ENCODE assay signal across 17 cellular contexts in genomic region chr20:54083459-54083858, GRCh38. TPM values are rescaled to one million over a fixed set of nuclear protein-coding genes. Genes with fewer than 3 reads are reported as not detected.
DNase-seq lines count a peak whose midpoint lies in the region; ATAC-seq and TF ChIP-seq lines count a peak whose summit lies in the region.
"Had no signal": no experiment of that assay in that cellular context is flagged by ENCODE, and none has a peak within 500 bp of the region (broad histone marks: within the 10 kb centered on the region; RNA-seq: fewer than 3 reads in every experiment).

No MANE protein-coding gene starts in this region.

- BruUV-seq in Panc1 (replicated peaks; lab: Mats Ljungman, UMichigan): no TSS peak

- H3K4me1 ChIP-seq in Panc1 (ENCODE audit: control insufficient read depth, insufficient read depth, low read length): peaks cover 35% of the 10 kb centered on the region
- H3K4me1 ChIP-seq: HAP-1, left ventricle myocardium inferior, parathyroid adenoma had no signal

- CTCF ChIA-PET in Panc1 (lab: Charles Lee): no interaction called here

- intact Hi-C loops in Panc1 (cut with micrococcal nuclease; ENCODE audit: unreplicated experiment): no loop called here
- intact Hi-C loops in Right ventricle myocardium superior (cut with DNase I): no loop called here

- DNase-seq in Panc1 (ENCODE audit: low read depth, low spot score) (no peak), Right ventricle myocardium superior (no peak), 8988T (no peak)
- no peak for DNase-seq in activated naive CD4-positive, alpha-beta T cell treated with Interleukin-2 at 50 U/mL for 16 hours
- DNase-seq: activated CD4-positive, alpha-beta memory T cell treated with anti-CD3 and anti-CD28 coated beads for 36 hours; foreskin fibroblast; left ventricle myocardium inferior; NCI-H226; stimulated activated naive CD8-positive, alpha-beta T cell treated with anti-CD3 and anti-CD28 coated beads, Interleukin-15, amount 100 ng/mL, for 72 hours had no signal

- in situ Hi-C loops in Panc1 (cut with HindIII; ENCODE audit: low pct_unique_long_range_greater_than_20kb, low sequenced_read_pairs): no loop called here

- H3K36me3 ChIP-seq in Panc1 (ENCODE audit: control insufficient read depth, insufficient read depth, low read length): no peaks in the 10 kb centered on the region
- H3K36me3 ChIP-seq: HAP-1, left ventricle myocardium inferior, SJSA1 had no signal

- no peak for TF ChIP-seq CTCF in Panc1 (IDR thresholded peaks at IDR 0.05)

- no peak overlapping the region for H3K4me3 ChIP-seq in Panc1 (ENCODE audit: low read depth in 2 of 2, low read length in 2 of 2)
- H3K4me3 ChIP-seq: HAP-1, left ventricle myocardium inferior, SJSA1 had no signal

- ATAC-seq in GM18858 (IDR thresholded peaks at IDR 0.05; ENCODE audit: unreplicated experiment) (peak; percentile 67), GM21423 (IDR thresholded peaks at IDR 0.05; ENCODE audit: unreplicated experiment) (peak; percentile 42), HG03025 (IDR thresholded peaks at IDR 0.05; ENCODE audit: low FRiP score, unreplicated experiment) (peak; percentile 50), Panc1 (no peak), Right ventricle myocardium superior (ENCODE audit: poor library complexity) (no peak), HG02870 (IDR thresholded peaks at IDR 0.05; ENCODE audit: unreplicated experiment) (no peak)
- ATAC-seq: stimulated activated naive CD8-positive, alpha-beta T cell treated with anti-CD3 and anti-CD28 coated beads, Interleukin-15, amount 100 ng/mL, for 72 hours had no signal

- H3K27ac ChIP-seq in Panc1 (ENCODE audit: low read length): peak overlapping the region; percentile 90
- H3K27ac ChIP-seq: left ventricle myocardium inferior, parathyroid adenoma, SJSA1 had no signal

- H3K27me3 ChIP-seq in Panc1 (ENCODE audit: control insufficient read depth, insufficient read depth, low read length): no peaks in the 10 kb centered on the region
- H3K27me3 ChIP-seq: SJSA1 had no signal

- POLR2A ChIA-PET in Panc1 (lab: Charles Lee): no interaction called here

- no peaks in the 10 kb centered on the region for H3K9me3 ChIP-seq in Panc1 (ENCODE audit: control insufficient read depth, insufficient read depth, low read depth, low read length)
- H3K9me3 ChIP-seq: HAP-1, left ventricle myocardium inferior, SJSA1 had no signal

RNA-seq across cellular contexts. Expression of gene BCAS1, which starts 13.1 kb away (rescaled TPM):
- total RNA-seq in Panc1 (2021; ENCODE audit: unreplicated experiment) (3.1 TPM), Right ventricle myocardium superior (not detected)
- 4.0 TPM for polyA plus RNA-seq in Panc1 (2012; ENCODE audit: insufficient read length)
- total RNA-seq: left ventricle myocardium inferior had no signal
- polyA plus RNA-seq: BJ had no signal

Comparison
In these comparisons a context has a peak if more than half of its experiments do, and no peak if none do; other contexts are left out.
1. ATAC-seq: peak in GM18858 (single experiment), GM21423 (single experiment) and HG03025 (single experiment); none in Panc1 (single experiment), Right ventricle myocardium superior (single experiment) and HG02870 (single experiment).